In genomic region chr15:67018026-67018425, GRCh38 we compare ENCODE assay signal across 1 cellular context.
TF ChIP-seq lines count a peak whose summit lies in the region.

No MANE protein-coding gene starts in this region.

TF ChIP-seq in WTC11, 78 proteins besides CTCF, POLR2A, EP300 and RAD21 (continued from another document):
- TF ChIP-seq IRF1 (CRISPR knock-in tag; IDR thresholded peaks at IDR 0.05) (no peak), GABPB1 (CRISPR knock-in tag; IDR thresholded peaks at IDR 0.05) (no peak), AFF4 (CRISPR knock-in tag; IDR thresholded peaks at IDR 0.05; ENCODE audit: borderline replicate concordance) (no peak), E2F4 (CRISPR knock-in tag; IDR thresholded peaks at IDR 0.05; ENCODE audit: borderline replicate concordance, low read depth) (no peak), SMAD4 (CRISPR knock-in tag; IDR thresholded peaks at IDR 0.05) (no peak)
TF ChIP-seq in WTC11: peak in this region for 0.
